In the genomic region with DNA sequence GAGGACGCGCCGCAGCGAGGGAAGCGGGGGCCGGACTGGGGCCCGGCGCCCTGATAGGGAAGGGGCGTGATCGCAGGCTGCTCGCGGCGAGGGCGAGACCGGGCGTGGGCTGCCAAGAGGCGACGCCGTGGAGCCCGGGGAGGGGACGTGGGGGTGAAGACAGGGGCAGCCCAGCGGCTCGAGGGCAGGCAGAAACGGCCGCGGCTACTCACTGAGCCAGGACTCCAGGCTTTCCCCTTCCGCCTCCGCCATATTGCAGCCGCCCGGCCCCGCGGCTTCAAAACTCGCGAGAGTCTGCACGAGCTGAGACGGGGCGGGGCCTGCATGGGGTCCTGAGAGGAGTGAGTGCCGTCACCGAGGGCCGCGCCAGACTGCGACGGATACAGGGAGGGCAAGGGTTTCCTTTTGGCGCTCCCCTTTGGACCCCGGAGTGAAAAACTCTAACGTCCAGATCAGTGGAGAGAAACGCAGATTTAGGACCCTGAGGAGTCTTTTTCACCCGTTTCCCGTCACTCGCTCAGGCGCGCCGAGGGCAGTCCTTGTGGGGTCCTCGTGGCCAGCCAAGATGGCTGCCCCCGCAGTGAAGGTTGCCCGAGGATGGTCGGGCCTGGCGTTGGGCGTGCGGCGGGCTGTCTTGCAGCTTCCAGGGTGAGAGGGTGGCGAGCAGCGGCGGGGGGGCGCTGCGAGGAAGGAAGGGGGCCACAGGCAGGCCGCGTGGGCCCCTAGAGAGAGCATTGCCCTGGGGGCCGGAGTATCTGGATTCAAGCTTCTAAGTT, we compare ENCODE assay signal across 8 cellular contexts. TPM values are rescaled to one million over a fixed set of nuclear protein-coding genes. Genes with fewer than 3 reads are reported as not detected.
DNase-seq lines count a peak whose midpoint lies in the region; ATAC-seq and TF ChIP-seq lines count a peak whose summit lies in the region.

A gene with protein sequence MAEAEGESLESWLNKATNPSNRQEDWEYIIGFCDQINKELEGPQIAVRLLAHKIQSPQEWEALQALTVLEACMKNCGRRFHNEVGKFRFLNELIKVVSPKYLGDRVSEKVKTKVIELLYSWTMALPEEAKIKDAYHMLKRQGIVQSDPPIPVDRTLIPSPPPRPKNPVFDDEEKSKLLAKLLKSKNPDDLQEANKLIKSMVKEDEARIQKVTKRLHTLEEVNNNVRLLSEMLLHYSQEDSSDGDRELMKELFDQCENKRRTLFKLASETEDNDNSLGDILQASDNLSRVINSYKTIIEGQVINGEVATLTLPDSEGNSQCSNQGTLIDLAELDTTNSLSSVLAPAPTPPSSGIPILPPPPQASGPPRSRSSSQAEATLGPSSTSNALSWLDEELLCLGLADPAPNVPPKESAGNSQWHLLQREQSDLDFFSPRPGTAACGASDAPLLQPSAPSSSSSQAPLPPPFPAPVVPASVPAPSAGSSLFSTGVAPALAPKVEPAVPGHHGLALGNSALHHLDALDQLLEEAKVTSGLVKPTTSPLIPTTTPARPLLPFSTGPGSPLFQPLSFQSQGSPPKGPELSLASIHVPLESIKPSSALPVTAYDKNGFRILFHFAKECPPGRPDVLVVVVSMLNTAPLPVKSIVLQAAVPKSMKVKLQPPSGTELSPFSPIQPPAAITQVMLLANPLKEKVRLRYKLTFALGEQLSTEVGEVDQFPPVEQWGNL (minus strand): TSS at position 271 of the 776 bp plus-strand sequence. CDS start 19 bp downstream, at position 252.
A gene (plus strand): TSS at position 544 of the 776 bp plus-strand sequence. CDS start 22 bp downstream, at position 566.

- H3K9me3 Mint-ChIP-seq in dendritic cell treated with granulocyte-macrophage colony-stimulating factor and Interleukin-4, amounts not matched to agents 40 ng/mL and 50 ng/mL, for 4 days: no peaks in the 10 kb centered on the region

- under 1% methylated on average over 69 of the region's 69 CpGs for WGBS in liver

- H3K36me3 ChIP-seq in BLaER1 (peaks cover 42% of the 10 kb centered on the region), liver (ENCODE audit: control insufficient read depth in 4 of 4, insufficient read depth in 3 of 4, low read depth in 1 of 4, low read length in 3 of 4) (peaks cover 5 to 17% (median 14%) of the 10 kb centered on the region in 4 donors)

- H3K9me3 ChIP-seq in BLaER1 (no peaks in the 10 kb centered on the region), liver (ENCODE audit: control insufficient read depth in 4 of 4, low read length in 3 of 4) (no peaks in the 10 kb centered on the region)

- H3K27ac Mint-ChIP-seq in dendritic cell treated with granulocyte-macrophage colony-stimulating factor and Interleukin-4, amounts not matched to agents 40 ng/mL and 50 ng/mL, for 4 days: peak within 1 kb of the TSS; percentile 98

- peak; percentile 46 for DNase-seq in NCI-H748 treated with DMSO at 0.1 percent for 48 hours (lab: John Stamatoyannopoulos, UW)
- peak; percentile 90 to 96 for DNase-seq in activated CD4-positive, alpha-beta T cell treated with anti-CD3 and anti-CD28 coated beads, Interleukin-2, amount 50 U/mL, for 24 hours (ENCODE audit: low read depth in 1 of 2, low spot score in 1 of 2)
- DNase-seq in stimulated activated CD4-positive, alpha-beta T cell treated with anti-CD3 and anti-CD28 coated beads, Interleukin-4, amount 100 ng/mL, for 24 hours: peak; percentile 96

- H3K4me3 ChIP-seq in BLaER1 (peak within 1 kb of the TSS; percentile 85), liver (ENCODE audit: low read depth in 1 of 3, low read length in 3 of 3) (peak within 1 kb of the TSS; percentile 79 to 100 (median 96))

- peak; percentile 93 for ATAC-seq in GM19395 (IDR thresholded peaks at IDR 0.05; ENCODE audit: unreplicated experiment)
- ATAC-seq in HG03565 (IDR thresholded peaks at IDR 0.05; ENCODE audit: unreplicated experiment): peak; percentile 73

- H3K4me3 Mint-ChIP-seq in dendritic cell treated with granulocyte-macrophage colony-stimulating factor and Interleukin-4, amounts not matched to agents 40 ng/mL and 50 ng/mL, for 4 days: peak within 1 kb of the TSS; percentile 86

- H3K36me3 Mint-ChIP-seq in dendritic cell treated with granulocyte-macrophage colony-stimulating factor and Interleukin-4, amounts not matched to agents 40 ng/mL and 50 ng/mL, for 4 days (ENCODE audit: low read depth): peaks cover 79% of the 10 kb centered on the region

- H3K27me3 ChIP-seq in BLaER1: no peaks in the 10 kb centered on the region
- H3K27me3 ChIP-seq in liver (ENCODE audit: control insufficient read depth in 4 of 4, insufficient read depth in 4 of 4, low read length in 3 of 4): no peaks in the 10 kb centered on the region

- H3K9ac ChIP-seq in BLaER1 (peak within 1 kb of the TSS; percentile 96), liver (ENCODE audit: low read depth in 1 of 2, low read length in 2 of 2) (peak within 1 kb of the TSS; percentile 93 to 98)

- H3K4me2 ChIP-seq in BLaER1: peak within 1 kb of the TSS; percentile 91

- H3K4me1 ChIP-seq in BLaER1 (peaks cover 35% of the 10 kb centered on the region), liver (ENCODE audit: control insufficient read depth in 4 of 4, insufficient read depth in 4 of 4, low read length in 3 of 4) (peaks cover 0 to 37% (median 24%) of the 10 kb centered on the region in 4 donors)

- H3K4me1 Mint-ChIP-seq in dendritic cell treated with granulocyte-macrophage colony-stimulating factor and Interleukin-4, amounts not matched to agents 40 ng/mL and 50 ng/mL, for 4 days (ENCODE audit: low read depth): peaks cover 75% of the 10 kb centered on the region

- intact Hi-C loops in dendritic cell treated with granulocyte-macrophage colony-stimulating factor and Interleukin-4, amounts not matched to agents 40 ng/mL and 50 ng/mL, for 4 days (cut with micrococcal nuclease): no loop called here

- no peak for TF ChIP-seq CTCF in liver (IDR thresholded peaks at IDR 0.05; ENCODE audit: low read depth, low read length, missing input control)

- no peak for TF ChIP-seq RAD21 in liver (IDR thresholded peaks at IDR 0.05)

- no peaks in the 10 kb centered on the region for H3K27me3 Mint-ChIP-seq in dendritic cell treated with granulocyte-macrophage colony-stimulating factor and Interleukin-4, amounts not matched to agents 40 ng/mL and 50 ng/mL, for 4 days

- H4K20me1 ChIP-seq in BLaER1: peaks cover 33% of the 10 kb centered on the region

- H3K27ac ChIP-seq in BLaER1: peak within 1 kb of the TSS; percentile 95
- H3K27ac ChIP-seq in liver (ENCODE audit: low read depth in 1 of 2, low read length in 2 of 2): peak within 1 kb of the TSS; percentile 92 to 95

TF ChIP-seq in liver, 16 proteins besides CTCF, POLR2A, EP300 and RAD21 (continues in another document):
- TF ChIP-seq, protein P1, sequence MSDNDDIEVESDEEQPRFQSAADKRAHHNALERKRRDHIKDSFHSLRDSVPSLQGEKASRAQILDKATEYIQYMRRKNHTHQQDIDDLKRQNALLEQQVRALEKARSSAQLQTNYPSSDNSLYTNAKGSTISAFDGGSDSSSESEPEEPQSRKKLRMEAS (IDR thresholded peaks at IDR 0.05): peak; percentile 45
- TF ChIP-seq GABPA (IDR thresholded peaks at IDR 0.05 in 1 of 2, conservative IDR thresholded peaks at IDR 0.05 in 1 of 2) (peak in 1 of 2 donors; percentile 68), HNF4G (IDR thresholded peaks at IDR 0.05) (no peak), FOXA2 (IDR thresholded peaks at IDR 0.05) (no peak), TAF1 (conservative IDR thresholded peaks at IDR 0.05) (no peak), YY1 (IDR thresholded peaks at IDR 0.05) (peak; percentile 99), SP1 (IDR thresholded peaks at IDR 0.05) (no peak), EGR1 (IDR thresholded peaks at IDR 0.05; ENCODE audit: low read depth in 2 of 2) (no peak), RXRA (IDR thresholded peaks at IDR 0.05) (peak in 1 of 2 donors; percentile 51), FOXA1 (IDR thresholded peaks at IDR 0.05) (no peak), HNF4A (conservative IDR thresholded peaks at IDR 0.05) (no peak)
- TF ChIP-seq, protein P2, sequence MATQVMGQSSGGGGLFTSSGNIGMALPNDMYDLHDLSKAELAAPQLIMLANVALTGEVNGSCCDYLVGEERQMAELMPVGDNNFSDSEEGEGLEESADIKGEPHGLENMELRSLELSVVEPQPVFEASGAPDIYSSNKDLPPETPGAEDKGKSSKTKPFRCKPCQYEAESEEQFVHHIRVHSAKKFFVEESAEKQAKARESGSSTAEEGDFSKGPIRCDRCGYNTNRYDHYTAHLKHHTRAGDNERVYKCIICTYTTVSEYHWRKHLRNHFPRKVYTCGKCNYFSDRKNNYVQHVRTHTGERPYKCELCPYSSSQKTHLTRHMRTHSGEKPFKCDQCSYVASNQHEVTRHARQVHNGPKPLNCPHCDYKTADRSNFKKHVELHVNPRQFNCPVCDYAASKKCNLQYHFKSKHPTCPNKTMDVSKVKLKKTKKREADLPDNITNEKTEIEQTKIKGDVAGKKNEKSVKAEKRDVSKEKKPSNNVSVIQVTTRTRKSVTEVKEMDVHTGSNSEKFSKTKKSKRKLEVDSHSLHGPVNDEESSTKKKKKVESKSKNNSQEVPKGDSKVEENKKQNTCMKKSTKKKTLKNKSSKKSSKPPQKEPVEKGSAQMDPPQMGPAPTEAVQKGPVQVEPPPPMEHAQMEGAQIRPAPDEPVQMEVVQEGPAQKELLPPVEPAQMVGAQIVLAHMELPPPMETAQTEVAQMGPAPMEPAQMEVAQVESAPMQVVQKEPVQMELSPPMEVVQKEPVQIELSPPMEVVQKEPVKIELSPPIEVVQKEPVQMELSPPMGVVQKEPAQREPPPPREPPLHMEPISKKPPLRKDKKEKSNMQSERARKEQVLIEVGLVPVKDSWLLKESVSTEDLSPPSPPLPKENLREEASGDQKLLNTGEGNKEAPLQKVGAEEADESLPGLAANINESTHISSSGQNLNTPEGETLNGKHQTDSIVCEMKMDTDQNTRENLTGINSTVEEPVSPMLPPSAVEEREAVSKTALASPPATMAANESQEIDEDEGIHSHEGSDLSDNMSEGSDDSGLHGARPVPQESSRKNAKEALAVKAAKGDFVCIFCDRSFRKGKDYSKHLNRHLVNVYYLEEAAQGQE (IDR thresholded peaks at IDR 0.05): peak; percentile 35
- TF ChIP-seq, protein P3, sequence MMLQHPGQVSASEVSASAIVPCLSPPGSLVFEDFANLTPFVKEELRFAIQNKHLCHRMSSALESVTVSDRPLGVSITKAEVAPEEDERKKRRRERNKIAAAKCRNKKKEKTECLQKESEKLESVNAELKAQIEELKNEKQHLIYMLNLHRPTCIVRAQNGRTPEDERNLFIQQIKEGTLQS (IDR thresholded peaks at IDR 0.05): no peak

RNA-seq across cellular contexts. Expression of the first gene that starts in this region (rescaled TPM):
- 10 to 100 TPM in 1 of 2 donors, 1 to 10 TPM in 1; 8.8 to 17.3 TPM for total RNA-seq in liver
- polyA plus RNA-seq in liver: 1 to 10 TPM; 4.6 to 9.5 TPM

RNA-seq across cellular contexts. Expression of the second gene that starts in this region (rescaled TPM):
- 10 to 100 TPM; 24.1 to 33.0 TPM for total RNA-seq in liver
- polyA plus RNA-seq in liver: 10 to 100 TPM; 45.8 to 58.9 TPM

Comparison
In these comparisons a context has a peak if more than half of its experiments do, and no peak if none do; other contexts are left out.
1. Peak in every context shown above with its lines: DNase-seq, ATAC-seq, H3K4me3 ChIP-seq and H3K27ac ChIP-seq.
2. DNase-seq: peak in every context shown above with its lines; median percentile 96 in stimulated activated CD4-positive, alpha-beta T cell treated with anti-CD3 and anti-CD28 coated beads, Interleukin-4, amount 100 ng/mL, for 24 hours; 93 in activated CD4-positive, alpha-beta T cell treated with anti-CD3 and anti-CD28 coated beads, Interleukin-2, amount 50 U/mL, for 24 hours; 46 in NCI-H748 treated with DMSO at 0.1 percent for 48 hours.